Comparison of ENCODE assay signal across 17 cellular contexts in the genomic region with DNA sequence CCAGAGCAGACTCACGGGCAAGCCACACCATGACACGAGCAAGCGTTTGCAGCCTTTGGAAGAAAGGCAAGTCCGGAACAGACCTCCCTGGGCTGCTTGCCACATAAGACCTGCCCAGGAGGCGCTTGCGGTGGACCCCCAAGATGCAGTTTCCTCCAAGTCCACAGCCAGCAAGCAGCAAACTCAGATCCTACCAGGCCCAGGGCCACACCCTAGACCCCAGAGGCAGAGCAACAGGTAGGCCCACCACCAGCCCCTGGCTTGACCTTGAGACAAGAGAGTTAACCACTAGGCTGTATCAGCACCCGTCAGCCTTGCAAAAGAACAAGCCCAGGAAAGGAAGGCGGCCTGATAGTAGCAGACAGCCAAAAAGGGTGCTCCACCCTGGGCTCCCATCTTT. TPM values are rescaled to one million over a fixed set of nuclear protein-coding genes. Genes with fewer than 3 reads are reported as not detected.
DNase-seq lines count a peak whose midpoint lies in the region; ATAC-seq and TF ChIP-seq lines count a peak whose summit lies in the region.
"Had no signal": no experiment of that assay in that cellular context is flagged by ENCODE, and none has a peak within 500 bp of the region (broad histone marks: within the 10 kb centered on the region; RNA-seq: fewer than 3 reads in every experiment).

No MANE protein-coding gene starts in this region.

- H3K36me3 ChIP-seq in heart left ventricle = peaks cover 0 to 57% (median 47%) of the 10 kb centered on the region in 9 donors
- peaks cover 41 to 60% (median 60%) of the 10 kb centered on the region in 4 donors for H3K36me3 ChIP-seq in esophagus muscularis mucosa

- TF ChIP-seq EP300 in esophagus muscularis mucosa (IDR thresholded peaks at IDR 0.05) = no peak

- no peaks in the 10 kb centered on the region for H3K27me3 Mint-ChIP-seq in activated CD4-positive, alpha-beta memory T cell treated with anti-CD3 and anti-CD28 coated beads for 36 hours
- H3K27me3 Mint-ChIP-seq in glutamatergic neuron (ENCODE audit: unreplicated experiment) = peaks cover 13% of the 10 kb centered on the region
- no peaks in the 10 kb centered on the region for H3K27me3 Mint-ChIP-seq in stimulated activated naive CD8-positive, alpha-beta T cell treated with anti-CD3 and anti-CD28 coated beads, Interleukin-15, amount 100 ng/mL, for 72 hours
- H3K27me3 Mint-ChIP-seq: stimulated activated memory B cell treated with anti-CD40 and anti-IgM and Interleukin-4, amounts not matched to agents 10 μg/mL and 1 μg/mL and 100 μg/mL, for 72 hours had no signal

- DNase-seq in Right ventricle myocardium inferior (ENCODE audit: missing footprints) (peak; percentile 30), heart left ventricle (no peak), glutamatergic neuron (no peak), esophagus muscularis mucosa (ENCODE audit: extremely low spot score) (no peak), dorsolateral prefrontal cortex (no peak)
- DNase-seq in activated CD4-positive, alpha-beta memory T cell treated with anti-CD3 and anti-CD28 coated beads for 36 hours = no peak
- no peak for DNase-seq in stimulated activated naive CD8-positive, alpha-beta T cell treated with anti-CD3 and anti-CD28 coated beads, Interleukin-15, amount 100 ng/mL, for 72 hours
- DNase-seq: activated CD4-positive, alpha-beta T cell treated with anti-CD3 and anti-CD28 coated beads for 4 hours; activated effector memory CD4-positive, alpha-beta T cell treated with anti-CD3 and anti-CD28 coated beads, Interleukin-2, amount 50 U/mL, for 16 hours; DMS53; foreskin melanocyte; mammary epithelial cell; NCI-H2081 treated with DMSO at 0.1 percent for 48 hours; occipital lobe had no signal

- H3K9me3 ChIP-seq in heart left ventricle (no peaks in the 10 kb centered on the region), esophagus muscularis mucosa (no peaks in the 10 kb centered on the region)

- peaks cover 21% of the 10 kb centered on the region for H3K36me3 Mint-ChIP-seq in activated CD4-positive, alpha-beta memory T cell treated with anti-CD3 and anti-CD28 coated beads for 36 hours
- no peaks in the 10 kb centered on the region for H3K36me3 Mint-ChIP-seq in glutamatergic neuron (ENCODE audit: unreplicated experiment)

- intact Hi-C loops in Right ventricle myocardium inferior (cut with DNase I) = loop anchor here (5.0 kb wide), 1 partner anchor 33 kb away; no protein-coding TSS in a partner anchor
- intact Hi-C loops in heart left ventricle (cut with DNase I) = loop anchor here in 6 of 10 donors (2.0 to 5.0 kb wide), 5 partner anchors 27 to 63 kb away; a partner anchor contains a TSS
- intact Hi-C loops in activated CD4-positive, alpha-beta memory T cell treated with anti-CD3 and anti-CD28 coated beads for 36 hours (cut with micrococcal nuclease) = no loop called here
- intact Hi-C loops in esophagus muscularis mucosa (cut with DNase I) = loop anchor here (5.0 kb wide), 1 partner anchor 33 kb away; no protein-coding TSS in a partner anchor
- intact Hi-C loops in dorsolateral prefrontal cortex (cut with DNase I) = loop anchor here (5.0 kb wide), 3 partner anchors 38 to 87 kb away; a partner anchor contains a TSS

- H3K4me1 Mint-ChIP-seq in activated CD4-positive, alpha-beta memory T cell treated with anti-CD3 and anti-CD28 coated beads for 36 hours (ENCODE audit: low read depth) = peaks cover 33% of the 10 kb centered on the region
- peaks cover 10% of the 10 kb centered on the region for H3K4me1 Mint-ChIP-seq in glutamatergic neuron (ENCODE audit: low read depth, unreplicated experiment)
- peaks cover 44% of the 10 kb centered on the region for H3K4me1 Mint-ChIP-seq in stimulated activated naive CD8-positive, alpha-beta T cell treated with anti-CD3 and anti-CD28 coated beads, Interleukin-15, amount 100 ng/mL, for 72 hours

- peaks cover 0 to 41% (median 23%) of the 10 kb centered on the region in 12 donors for H3K4me1 ChIP-seq in heart left ventricle
- H3K4me1 ChIP-seq in esophagus muscularis mucosa = peaks cover 23 to 40% (median 31%) of the 10 kb centered on the region in 4 donors

- no peak for TF ChIP-seq CTCF in heart left ventricle (IDR thresholded peaks at IDR 0.05)
- no peak for TF ChIP-seq CTCF in glutamatergic neuron (IDR thresholded peaks at IDR 0.05; ENCODE audit: partially characterized antibody, unreplicated experiment)
- TF ChIP-seq CTCF in esophagus muscularis mucosa (IDR thresholded peaks at IDR 0.05) = no peak
- no peak for TF ChIP-seq CTCF in dorsolateral prefrontal cortex (IDR thresholded peaks at IDR 0.05 in 54 of 56, conservative IDR thresholded peaks at IDR 0.05 in 2 of 56; ENCODE audit: low read depth in 1 of 56, partially characterized antibody in 56 of 56)

- POLR2A ChIA-PET in activated CD4-positive, alpha-beta memory T cell treated with anti-CD3 and anti-CD28 coated beads for 36 hours (lab: Charles Lee) = interaction anchor here (1.5 kb wide), 1 partner anchor 153 kb away, joined by 3 read pairs; a partner anchor contains a TSS

- no peak overlapping the region for H3K27ac Mint-ChIP-seq in activated CD4-positive, alpha-beta memory T cell treated with anti-CD3 and anti-CD28 coated beads for 36 hours
- H3K27ac Mint-ChIP-seq in glutamatergic neuron (ENCODE audit: unreplicated experiment) = peak overlapping the region; percentile 48
- peak overlapping the region in 1 of 2 donors; percentile 42 for H3K27ac Mint-ChIP-seq in stimulated activated naive CD8-positive, alpha-beta T cell treated with anti-CD3 and anti-CD28 coated beads, Interleukin-15, amount 100 ng/mL, for 72 hours
- H3K27ac Mint-ChIP-seq: stimulated activated memory B cell treated with anti-CD40 and anti-IgM and Interleukin-4, amounts not matched to agents 10 μg/mL and 1 μg/mL and 100 μg/mL, for 72 hours had no signal

- ATAC-seq in Right ventricle myocardium inferior (no peak), heart left ventricle (no peak), HG02610 (IDR thresholded peaks at IDR 0.05; ENCODE audit: unreplicated experiment) (no peak)
- no peak for ATAC-seq in stimulated activated naive CD8-positive, alpha-beta T cell treated with anti-CD3 and anti-CD28 coated beads, Interleukin-15, amount 100 ng/mL, for 72 hours
- ATAC-seq: stimulated activated memory B cell treated with anti-CD40 and anti-IgM and Interleukin-4, amounts not matched to agents 10 μg/mL and 1 μg/mL and 100 μg/mL, for 72 hours had no signal

- WGBS in heart left ventricle, 4 donors = 88 to 95% (median 93%) methylated on average over 8 of the region's 8 CpGs
- WGBS in esophagus muscularis mucosa = 95% methylated on average over 8 of the region's 8 CpGs

- H3K4me3 ChIP-seq in heart left ventricle (no peak overlapping the region), esophagus muscularis mucosa (no peak overlapping the region), dorsolateral prefrontal cortex (no peak overlapping the region)
- H3K4me3 ChIP-seq: cardiac muscle cell had no signal

- H3K27ac ChIP-seq in heart left ventricle (no peak overlapping the region), esophagus muscularis mucosa (replicated peaks in 1 of 4) (no peak overlapping the region), dorsolateral prefrontal cortex (no peak overlapping the region)
- H3K27ac ChIP-seq: cardiac muscle cell had no signal

- no peaks in the 10 kb centered on the region for H3K9me3 Mint-ChIP-seq in activated CD4-positive, alpha-beta memory T cell treated with anti-CD3 and anti-CD28 coated beads for 36 hours
- H3K9me3 Mint-ChIP-seq in glutamatergic neuron (ENCODE audit: unreplicated experiment) = peaks cover 14% of the 10 kb centered on the region
- H3K9me3 Mint-ChIP-seq in stimulated activated naive CD8-positive, alpha-beta T cell treated with anti-CD3 and anti-CD28 coated beads, Interleukin-15, amount 100 ng/mL, for 72 hours = no peaks in the 10 kb centered on the region
- H3K9me3 Mint-ChIP-seq: stimulated activated memory B cell treated with anti-CD40 and anti-IgM and Interleukin-4, amounts not matched to agents 10 μg/mL and 1 μg/mL and 100 μg/mL, for 72 hours had no signal

- H3K4me3 Mint-ChIP-seq in activated CD4-positive, alpha-beta memory T cell treated with anti-CD3 and anti-CD28 coated beads for 36 hours = peak overlapping the region; percentile 54
- H3K4me3 Mint-ChIP-seq in glutamatergic neuron (ENCODE audit: unreplicated experiment) = no peak overlapping the region
- peak overlapping the region; percentile 32 to 98 for H3K4me3 Mint-ChIP-seq in stimulated activated naive CD8-positive, alpha-beta T cell treated with anti-CD3 and anti-CD28 coated beads, Interleukin-15, amount 100 ng/mL, for 72 hours

- CTCF ChIA-PET in activated CD4-positive, alpha-beta memory T cell treated with anti-CD3 and anti-CD28 coated beads for 36 hours (lab: Charles Lee) = no interaction called here

- TF ChIP-seq POLR2A in heart left ventricle (IDR thresholded peaks at IDR 0.05) (no peak), esophagus muscularis mucosa (IDR thresholded peaks at IDR 0.05; ENCODE audit: low read depth) (no peak)

- H3K27me3 ChIP-seq in heart left ventricle (no peaks in the 10 kb centered on the region), esophagus muscularis mucosa (no peaks in the 10 kb centered on the region), dorsolateral prefrontal cortex (no peaks in the 10 kb centered on the region)
- H3K27me3 ChIP-seq: cardiac muscle cell had no signal

RNA-seq across cellular contexts. Expression of a gene that starts 2.3 kb away (rescaled TPM):
- total RNA-seq in Right ventricle myocardium inferior = 14.8 TPM
- 10 to 100 TPM; 10.1 to 21.6 (median 13.5) TPM for total RNA-seq in heart left ventricle
- 10 to 100 TPM; 17.0 to 18.7 TPM for polyA plus RNA-seq in heart left ventricle
- total RNA-seq in activated CD4-positive, alpha-beta memory T cell treated with anti-CD3 and anti-CD28 coated beads for 36 hours = 10 to 100 TPM; 33.5 to 39.7 TPM
- 56.5 TPM for total RNA-seq in glutamatergic neuron (ENCODE audit: unreplicated experiment)
- total RNA-seq in esophagus muscularis mucosa = 10 to 100 TPM; 13.7 to 33.3 (median 18.6) TPM
- 10 to 100 TPM; 11.9 to 29.9 (median 19.3) TPM for total RNA-seq in dorsolateral prefrontal cortex

RNA-seq across cellular contexts. Expression of a gene that starts 21.6 kb away (rescaled TPM):
- total RNA-seq in Right ventricle myocardium inferior = 0.19 TPM
- total RNA-seq in heart left ventricle = under 1 TPM in 6 of 9 donors, not detected in 3; 0.22 to 0.72 (median 0.45) TPM
- polyA plus RNA-seq in heart left ventricle = under 1 TPM; 0.28 to 0.42 TPM
- under 1 TPM; 0.33 to 0.46 TPM for total RNA-seq in activated CD4-positive, alpha-beta memory T cell treated with anti-CD3 and anti-CD28 coated beads for 36 hours
- total RNA-seq in glutamatergic neuron (ENCODE audit: unreplicated experiment) = 6.1 TPM
- 1 to 10 TPM; 1.2 to 2.4 (median 1.7) TPM for total RNA-seq in esophagus muscularis mucosa
- total RNA-seq in dorsolateral prefrontal cortex = 1 to 10 TPM in 111 of 120 experiments, under 1 TPM in 9; 0.52 to 5.1 (median 2.0) TPM

RNA-seq across cellular contexts. Expression of a gene that starts 37.2 kb away (rescaled TPM):
- total RNA-seq in Right ventricle myocardium inferior (468 TPM), heart left ventricle (1,000 to 10,000 TPM in 2 of 9 donors, 100 to 1,000 TPM in 7; 335 to 1,653 (median 423) TPM), glutamatergic neuron (ENCODE audit: unreplicated experiment) (5,342 TPM), esophagus muscularis mucosa (1,000 to 10,000 TPM in 3 of 4 donors, 100 to 1,000 TPM in 1; 972 to 1,850 (median 1,126) TPM), dorsolateral prefrontal cortex (1,000 to 10,000 TPM in 85 of 120 experiments, 100 to 1,000 TPM in 35; 558 to 1,589 (median 1,117) TPM)
- polyA plus RNA-seq in heart left ventricle = 1,000 to 10,000 TPM in 1 of 2 donors, 100 to 1,000 TPM in 1; 149 to 1,468 TPM
- 1,000 to 10,000 TPM; 3,773 to 3,928 TPM for total RNA-seq in activated CD4-positive, alpha-beta memory T cell treated with anti-CD3 and anti-CD28 coated beads for 36 hours
